ENCODE assay signal across 1 cellular context in genomic region chr18:23378470-23378764, GRCh38.
TF ChIP-seq lines count a peak whose summit lies in the region.

No MANE protein-coding gene starts in this region.

TF ChIP-seq in GM23338, 12 proteins besides CTCF, POLR2A, EP300 and RAD21 (continued from another document):
- no peak for TF ChIP-seq ZNF462 (CRISPR knock-in tag; IDR thresholded peaks at IDR 0.05)
- TF ChIP-seq, protein P1, sequence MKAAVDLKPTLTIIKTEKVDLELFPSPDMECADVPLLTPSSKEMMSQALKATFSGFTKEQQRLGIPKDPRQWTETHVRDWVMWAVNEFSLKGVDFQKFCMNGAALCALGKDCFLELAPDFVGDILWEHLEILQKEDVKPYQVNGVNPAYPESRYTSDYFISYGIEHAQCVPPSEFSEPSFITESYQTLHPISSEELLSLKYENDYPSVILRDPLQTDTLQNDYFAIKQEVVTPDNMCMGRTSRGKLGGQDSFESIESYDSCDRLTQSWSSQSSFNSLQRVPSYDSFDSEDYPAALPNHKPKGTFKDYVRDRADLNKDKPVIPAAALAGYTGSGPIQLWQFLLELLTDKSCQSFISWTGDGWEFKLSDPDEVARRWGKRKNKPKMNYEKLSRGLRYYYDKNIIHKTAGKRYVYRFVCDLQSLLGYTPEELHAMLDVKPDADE (IDR thresholded peaks at IDR 0.05) = no peak
